Comparison of ENCODE assay signal across 9 cellular contexts in genomic region chr6:30883476-30883742, GRCh38. TPM values are rescaled to one million over a fixed set of nuclear protein-coding genes. Genes with fewer than 3 reads are reported as not detected.
A peak's percentile ranks its signal among the peaks of the same experiment; 100 is the strongest.
DNase-seq lines count a peak whose midpoint lies in the region; ATAC-seq and TF ChIP-seq lines count a peak whose summit lies in the region.
"Had no signal": no experiment of that assay in that cellular context is flagged by ENCODE, and none has a peak within 500 bp of the region (broad histone marks: within the 10 kb centered on the region; RNA-seq: fewer than 3 reads in every experiment).

No MANE protein-coding gene starts in this region.

- H3K79me2 ChIP-seq in Karpas-422 (ENCODE audit: low read length) (no peaks in the 10 kb centered on the region), neural cell (replicated peaks; ENCODE audit: insufficient read depth, low read length) (peaks cover 90% of the 10 kb centered on the region)

- TF ChIP-seq EP300 in neural cell (conservative IDR thresholded peaks at IDR 0.05; ENCODE audit: poor library complexity, severe bottlenecking): no peak

- H3K4me2 ChIP-seq in Karpas-422 (ENCODE audit: low read depth, low read length, poor library complexity, severe bottlenecking) (peak overlapping the region; percentile 61), neural cell (ENCODE audit: low read length) (peak overlapping the region; percentile 99)

- H2AFZ ChIP-seq in Karpas-422 (ENCODE audit: low read length): no peak overlapping the region
- H2AFZ ChIP-seq in neural cell (ENCODE audit: low read depth, low read length): peak overlapping the region; percentile 10

- H3K4me1 ChIP-seq in Karpas-422 (ENCODE audit: low read length): peaks cover 22% of the 10 kb centered on the region
- H3K4me1 ChIP-seq in ectodermal cell (ENCODE audit: control insufficient read depth, insufficient read depth, low read length): peaks cover 27% of the 10 kb centered on the region

- H3K27me3 ChIP-seq in Karpas-422 (ENCODE audit: low read length) (no peaks in the 10 kb centered on the region), ectodermal cell (ENCODE audit: control insufficient read depth, insufficient read depth, low read length, poor library complexity, severe bottlenecking) (no peaks in the 10 kb centered on the region), neural cell (ENCODE audit: insufficient read depth, low read depth, low read length) (no peaks in the 10 kb centered on the region)

- TF ChIP-seq CTCF in neural cell (IDR thresholded peaks at IDR 0.05; ENCODE audit: poor library complexity, severe bottlenecking): no peak

- H3K9ac ChIP-seq in Karpas-422 (ENCODE audit: low read length): no peak overlapping the region
- H3K9ac ChIP-seq in neural cell (ENCODE audit: low read length): peak overlapping the region; percentile 99

- 3 to 7% methylated on average over 4 of the region's 4 CpGs for WGBS in ectodermal cell, 2 experiments

- ATAC-seq in HG02938 (IDR thresholded peaks at IDR 0.05; ENCODE audit: unreplicated experiment): no peak

- H3K4me3 ChIP-seq in Karpas-422 (ENCODE audit: low read length) (no peak overlapping the region), ectodermal cell (ENCODE audit: insufficient read depth, low read depth, low read length) (peak overlapping the region; percentile 55), neural cell (ENCODE audit: low read length) (peak overlapping the region; percentile 72)

- H3K9me3 ChIP-seq in Karpas-422 (ENCODE audit: low read length) (no peaks in the 10 kb centered on the region), ectodermal cell (ENCODE audit: control insufficient read depth, low read length) (no peaks in the 10 kb centered on the region), neural cell (ENCODE audit: low read length) (no peaks in the 10 kb centered on the region)

- H3K27ac ChIP-seq in Karpas-422 (ENCODE audit: low read length) (no peak overlapping the region), ectodermal cell (ENCODE audit: insufficient read depth, low read depth, low read length, poor library complexity, severe bottlenecking) (peak overlapping the region; percentile 53), neural cell (ENCODE audit: low read length) (peak overlapping the region; percentile 100)

- peaks cover 26% of the 10 kb centered on the region for H3F3A ChIP-seq in neural cell (ENCODE audit: insufficient read depth, low read length, poor library complexity, severe bottlenecking)

- H3K36me3 ChIP-seq in Karpas-422 (ENCODE audit: insufficient read depth, low read length): no peaks in the 10 kb centered on the region
- no peaks in the 10 kb centered on the region for H3K36me3 ChIP-seq in ectodermal cell (ENCODE audit: control insufficient read depth, insufficient read depth, low read length)
- no peaks in the 10 kb centered on the region for H3K36me3 ChIP-seq in neural cell (ENCODE audit: insufficient read depth, low read length)

- H3K9me2 ChIP-seq in Karpas-422 (replicated peaks; ENCODE audit: insufficient read depth, low read length) (no peaks in the 10 kb centered on the region), neural cell (ENCODE audit: insufficient read depth, low read length) (no peaks in the 10 kb centered on the region)

- DNase-seq in AG08396 (ENCODE audit: low spot score): peak; percentile 5
- DNase-seq in Karpas-422: peak; percentile 48
- DNase-seq in NOMO-1 (lab: John Stamatoyannopoulos, UW; ENCODE audit: unreplicated experiment in 2 of 2): no peak
- DNase-seq in cortex of kidney (lab: John Stamatoyannopoulos, UW): no peak
- no peak for DNase-seq in NCI-H2081 treated with DMSO at 0.1 percent for 48 hours (lab: John Stamatoyannopoulos, UW)
- DNase-seq: GF-D8 had no signal

- H4K20me1 ChIP-seq in Karpas-422 (ENCODE audit: insufficient read depth, low read depth, low read length): no peaks in the 10 kb centered on the region
- no peaks in the 10 kb centered on the region for H4K20me1 ChIP-seq in neural cell (ENCODE audit: insufficient read depth)

- no peak for TF ChIP-seq RAD21 in neural cell (conservative IDR thresholded peaks at IDR 0.05)

TF ChIP-seq in neural cell, 6 proteins besides CTCF, POLR2A, EP300 and RAD21:
- TF ChIP-seq REST (IDR thresholded peaks at IDR 0.05; ENCODE audit: borderline replicate concordance) (no peak), POLR2AphosphoS5 (IDR thresholded peaks at IDR 0.05) (no peak)

RNA-seq across cellular contexts. Expression of gene DDR1, which starts 0.9 kb away (rescaled TPM):
- 0.15 and 0.25 TPM in 2 replicates for total RNA-seq in Karpas-422 (2014; rRNA removed; shearing (Covaris generic); ENCODE audit: low replicate concordance)
- 199 TPM for polyA plus RNA-seq in ectodermal cell (2013, experiment 1 of 4)
- 192 TPM for polyA plus RNA-seq in ectodermal cell (2013, experiment 2 of 4)
- polyA plus RNA-seq in ectodermal cell (2013, experiment 3 of 4): 170 TPM
- 192 TPM for polyA plus RNA-seq in ectodermal cell (2013, experiment 4 of 4)
- polyA plus RNA-seq in neural cell: 196 and 250 TPM in 2 replicates
- polyA minus RNA-seq in neural cell: 265 and 314 TPM in 2 replicates

RNA-seq across cellular contexts. Expression of gene GTF2H4, which starts 24.6 kb away (rescaled TPM):
- 21.8 and 23.4 TPM in 2 replicates for total RNA-seq in Karpas-422 (2014; rRNA removed; shearing (Covaris generic); ENCODE audit: low replicate concordance)
- 75.3 TPM for polyA plus RNA-seq in ectodermal cell (2013, experiment 1 of 4)
- polyA plus RNA-seq in ectodermal cell (2013, experiment 2 of 4): 80.7 TPM
- polyA plus RNA-seq in ectodermal cell (2013, experiment 3 of 4): 49.6 TPM
- 60.3 TPM for polyA plus RNA-seq in ectodermal cell (2013, experiment 4 of 4)
- polyA plus RNA-seq in neural cell: 87.7 and 101 TPM in 2 replicates
- 45.0 and 47.0 TPM in 2 replicates for polyA minus RNA-seq in neural cell

RNA-seq across cellular contexts. Expression of gene VARS2, which starts 30.6 kb away (rescaled TPM):
- 42.3 and 50.2 TPM in 2 replicates for total RNA-seq in Karpas-422 (2014; rRNA removed; shearing (Covaris generic); ENCODE audit: low replicate concordance)
- 93.5 TPM for polyA plus RNA-seq in ectodermal cell (2013, experiment 1 of 4)
- 91.2 TPM for polyA plus RNA-seq in ectodermal cell (2013, experiment 2 of 4)
- polyA plus RNA-seq in ectodermal cell (2013, experiment 3 of 4): 56.0 TPM
- polyA plus RNA-seq in ectodermal cell (2013, experiment 4 of 4): 65.6 TPM
- polyA plus RNA-seq in neural cell: 93.4 and 125 TPM in 2 replicates
- 35.2 and 36.0 TPM in 2 replicates for polyA minus RNA-seq in neural cell

RNA-seq across cellular contexts. Expression of gene SFTA2, which starts 48.6 kb away (rescaled TPM):
- total RNA-seq in Karpas-422 (2014; rRNA removed; shearing (Covaris generic); ENCODE audit: low replicate concordance): not detected in 2 replicates
- not detected for polyA plus RNA-seq in ectodermal cell (2013, experiment 1 of 4)
- not detected for polyA plus RNA-seq in ectodermal cell (2013, experiment 2 of 4)
- not detected for polyA plus RNA-seq in ectodermal cell (2013, experiment 3 of 4)
- polyA plus RNA-seq in ectodermal cell (2013, experiment 4 of 4): not detected
- not detected in 2 replicates for polyA plus RNA-seq in neural cell
- polyA minus RNA-seq in neural cell: not detected in 2 replicates

RNA-seq across cellular contexts. Expression of gene MUCL3, which starts 57.4 kb away (rescaled TPM):
- total RNA-seq in Karpas-422 (2014; rRNA removed; shearing (Covaris generic); ENCODE audit: low replicate concordance): not detected in 2 replicates
- 0.11 TPM for polyA plus RNA-seq in ectodermal cell (2013, experiment 1 of 4)
- polyA plus RNA-seq in ectodermal cell (2013, experiment 2 of 4): 0.23 TPM
- 0.16 TPM for polyA plus RNA-seq in ectodermal cell (2013, experiment 3 of 4)
- polyA plus RNA-seq in ectodermal cell (2013, experiment 4 of 4): 0.24 TPM
- polyA plus RNA-seq in neural cell: not detected in 2 replicates
- polyA minus RNA-seq in neural cell: not detected in 2 replicates

Comparison
In these comparisons a context has a peak if more than half of its experiments do, and no peak if none do; other contexts are left out.
1. DNase-seq: peak in AG08396 (single experiment) and Karpas-422 (single experiment); none in NOMO-1 (0 of 2), cortex of kidney (single experiment) and NCI-H2081 treated with DMSO at 0.1 percent for 48 hours (single experiment).